In genomic region chr3:147903037-147903436, GRCh38 we compare ENCODE assay signal across 14 cellular contexts.
"Had no signal": no experiment of that assay in that cellular context is flagged by ENCODE, and none has a peak within 500 bp of the region (broad histone marks: within the 10 kb centered on the region; RNA-seq: fewer than 3 reads in every experiment).

No MANE protein-coding gene starts in this region.

- H3K9me3 ChIP-seq: tibial nerve had no signal

- H3K36me3 ChIP-seq: tibial nerve had no signal

- H3K27ac ChIP-seq: dorsolateral prefrontal cortex, tibial nerve had no signal

- H3K27me3 Mint-ChIP-seq: activated naive CD8-positive, alpha-beta T cell had no signal

- H3K4me1 Mint-ChIP-seq: naive thymus-derived CD8-positive, alpha-beta T cell had no signal

- FAIRE-seq: urothelium cell line had no signal

- H3K27ac Mint-ChIP-seq: activated naive CD8-positive, alpha-beta T cell; naive thymus-derived CD8-positive, alpha-beta T cell had no signal

- ATAC-seq: left cardiac atrium; naive thymus-derived CD8-positive, alpha-beta T cell; stimulated activated naive CD8-positive, alpha-beta T cell treated with anti-CD3 and anti-CD28 coated beads, Interleukin-15, Interleukin-2, amounts not matched to agents 100 U/mL and 50 U/mL, for 24 hours had no signal

- H3K4me3 Mint-ChIP-seq: activated naive CD8-positive, alpha-beta T cell; naive thymus-derived CD8-positive, alpha-beta T cell had no signal

- H3K4me1 ChIP-seq: tibial nerve had no signal

- H3K27me3 ChIP-seq: dorsolateral prefrontal cortex, tibial nerve had no signal

- DNase-seq: activated CD4-positive, alpha-beta T cell treated with anti-CD3 and anti-CD28 coated beads, Interleukin-2, amount 50 U/mL, for 48 hours; activated gamma-delta T cell; dorsolateral prefrontal cortex; erythroblast; left cardiac atrium; mesenchymal stem cell; naive thymus-derived CD8-positive, alpha-beta T cell; posterior cingulate gyrus; stimulated activated CD4-positive, alpha-beta T cell treated with anti-CD3 and anti-CD28 coated beads, Interleukin-2, amount 100 ng/mL, for 24 hours; stimulated activated naive CD8-positive, alpha-beta T cell treated with anti-CD3 and anti-CD28 coated beads, Interleukin-15, Interleukin-2, amounts not matched to agents 100 U/mL and 50 U/mL, for 24 hours; substantia nigra had no signal

- H3K36me3 Mint-ChIP-seq: activated naive CD8-positive, alpha-beta T cell; naive thymus-derived CD8-positive, alpha-beta T cell had no signal

- H3K4me3 ChIP-seq: dorsolateral prefrontal cortex, tibial nerve had no signal
